ENCODE assay signal across 22 cellular contexts in genomic region chr2:44205169-44205568, GRCh38. TPM values are rescaled to one million over a fixed set of nuclear protein-coding genes. Genes with fewer than 3 reads are reported as not detected.
DNase-seq lines count a peak whose midpoint lies in the region; ATAC-seq, FAIRE-seq and TF ChIP-seq lines count a peak whose summit lies in the region.
"Had no signal": no experiment of that assay in that cellular context is flagged by ENCODE, and none has a peak within 500 bp of the region (broad histone marks: within the 10 kb centered on the region; RNA-seq: fewer than 3 reads in every experiment).

No MANE protein-coding gene starts in this region.

- no peak for TF ChIP-seq CTCF in activated CD8-positive, alpha-beta T cell treated with anti-CD3 and anti-CD28 coated beads for 36 hours (IDR thresholded peaks at IDR 0.05)
- TF ChIP-seq CTCF in GM12865 (IDR thresholded peaks at IDR 0.05; ENCODE audit: insufficient read depth, low read depth, low read length, missing control alignments) (no peak), GM12878 (IDR thresholded peaks at IDR 0.05 in 2 of 3, conservative IDR thresholded peaks at IDR 0.05 in 1 of 3; ENCODE audit: control insufficient read depth in 2 of 3, extremely low read depth in 1 of 3, insufficient read depth in 1 of 3, low read depth in 3 of 3, low read length in 3 of 3) (no peak), D721Med (IDR thresholded peaks at IDR 0.05; ENCODE audit: insufficient read depth, missing control alignments) (no peak)

- in situ Hi-C loops in GM12878 (cut with MboI): no loop called here

- H3K27ac ChIP-seq in GM12878 (ENCODE audit: control insufficient read depth, insufficient read depth): no peak overlapping the region
- H3K27ac ChIP-seq: A549; BLaER1 treated with 17β-estradiol and CSF1 and Interleukin-3, amounts not matched to agents 10 nM and 100 nM; body of pancreas; esophagus squamous epithelium had no signal

- H2AFZ ChIP-seq in GM12878 (ENCODE audit: control insufficient read depth, low read depth, low read length): no peak overlapping the region

- POLR2A ChIA-PET in activated CD8-positive, alpha-beta T cell treated with anti-CD3 and anti-CD28 coated beads for 36 hours (lab: Charles Lee): no interaction called here
- POLR2A ChIA-PET in activated CD8-positive, alpha-beta T cell treated with anti-CD3 and anti-CD28 coated beads, Interleukin-2, amount 10 ng/mL, durations not matched to agents 7 days and 5 days (lab: Charles Lee): no interaction called here
- POLR2A ChIA-PET in GM12878 (lab: Charles Lee): interaction anchor here (1.6 kb wide), 1 partner anchor 37 kb away, joined by 6 read pairs; the partner anchor contains the start of gene PPM1B
- POLR2A ChIA-PET in naive thymus-derived CD8-positive, alpha-beta T cell (lab: Charles Lee): no interaction called here

- no peak overlapping the region for H3K4me3 Mint-ChIP-seq in activated CD8-positive, alpha-beta T cell treated with anti-CD3 and anti-CD28 coated beads for 36 hours
- H3K4me3 Mint-ChIP-seq in activated CD8-positive, alpha-beta T cell treated with anti-CD3 and anti-CD28 coated beads, Interleukin-2, amount 10 ng/mL, durations not matched to agents 7 days and 5 days: no peak overlapping the region
- peak overlapping the region in 3 of 10 donors; percentile 14 to 44 (median 32) for H3K4me3 Mint-ChIP-seq in naive thymus-derived CD8-positive, alpha-beta T cell

- H3K4me1 Mint-ChIP-seq in activated CD8-positive, alpha-beta T cell treated with anti-CD3 and anti-CD28 coated beads for 36 hours (ENCODE audit: low read depth): peaks cover 43% of the 10 kb centered on the region
- H3K4me1 Mint-ChIP-seq in activated CD8-positive, alpha-beta T cell treated with anti-CD3 and anti-CD28 coated beads, Interleukin-2, amount 10 ng/mL, durations not matched to agents 7 days and 5 days (ENCODE audit: low read depth): peaks cover 8% of the 10 kb centered on the region
- H3K4me1 Mint-ChIP-seq in naive thymus-derived CD8-positive, alpha-beta T cell: peaks cover 16 to 58% (median 41%) of the 10 kb centered on the region in 4 donors

- DNase-seq in activated CD8-positive, alpha-beta T cell treated with anti-CD3 and anti-CD28 coated beads for 36 hours: no peak
- no peak for DNase-seq in activated CD8-positive, alpha-beta T cell treated with anti-CD3 and anti-CD28 coated beads, Interleukin-2, amount 10 ng/mL, durations not matched to agents 7 days and 5 days
- peak; percentile 5 for DNase-seq in GM12865 (ENCODE audit: low read depth)
- peak; percentile 26 for DNase-seq in GM12878 (ENCODE audit: low read depth, low spot score)
- DNase-seq in naive thymus-derived CD8-positive, alpha-beta T cell: no peak
- no peak for DNase-seq in D721Med (ENCODE audit: insufficient read length, low spot score)
- no peak for DNase-seq in Ammon's horn (ENCODE audit: low spot score)
- no peak for DNase-seq in GM12892 (ENCODE audit: insufficient read length)
- DNase-seq: activated CD4-positive, CD25-positive, alpha-beta regulatory T cell treated with anti-CD3 and anti-CD28 coated beads, Interleukin-2, amount 50 U/mL, for 72 hours; body of pancreas; effector memory CD4-positive, alpha-beta T cell; esophagus squamous epithelium; NCI-H1105; NCI-H2081; NCI-H345; right cardiac atrium; SIG-M5 had no signal

- H3K4me2 ChIP-seq in GM12878 (ENCODE audit: control insufficient read depth, insufficient read depth): no peak overlapping the region
- H3K4me2 ChIP-seq: A549; BLaER1 treated with 17β-estradiol and CSF1 and Interleukin-3, amounts not matched to agents 10 nM and 100 nM had no signal

- no peaks in the 10 kb centered on the region for H3K27me3 ChIP-seq in GM12878 (replicated peaks in 1 of 2; ENCODE audit: control insufficient read depth in 2 of 2, insufficient read depth in 2 of 2, low read length in 1 of 2)
- H3K27me3 ChIP-seq: BLaER1 treated with 17β-estradiol and CSF1 and Interleukin-3, amounts not matched to agents 10 nM and 100 nM; body of pancreas; esophagus squamous epithelium had no signal

- TF ChIP-seq EP300 in GM12878 (IDR thresholded peaks at IDR 0.05; ENCODE audit: borderline replicate concordance in 1 of 2, control insufficient read depth in 1 of 2, low read depth in 2 of 2, low read length in 2 of 2): no peak

- peak overlapping the region; percentile 69 for H3K27ac Mint-ChIP-seq in activated CD8-positive, alpha-beta T cell treated with anti-CD3 and anti-CD28 coated beads for 36 hours
- H3K27ac Mint-ChIP-seq in activated CD8-positive, alpha-beta T cell treated with anti-CD3 and anti-CD28 coated beads, Interleukin-2, amount 10 ng/mL, durations not matched to agents 7 days and 5 days: no peak overlapping the region
- H3K27ac Mint-ChIP-seq in naive thymus-derived CD8-positive, alpha-beta T cell: peak overlapping the region in 7 of 10 donors; percentile 2 to 57 (median 39)

- CTCF ChIA-PET in activated CD8-positive, alpha-beta T cell treated with anti-CD3 and anti-CD28 coated beads for 36 hours (lab: Charles Lee): interaction anchor here (0.9 kb wide), 1 partner anchor 13 kb away, joined by 3 read pairs; no protein-coding TSS in a partner anchor
- CTCF ChIA-PET in activated CD8-positive, alpha-beta T cell treated with anti-CD3 and anti-CD28 coated beads, Interleukin-2, amount 10 ng/mL, durations not matched to agents 7 days and 5 days (lab: Charles Lee): no interaction called here
- CTCF ChIA-PET in GM12878 (lab: Yijun Ruan, JAX): no interaction called here

- H3K4me3 ChIP-seq in GM12865 (ENCODE audit: low read depth, low read length) (no peak overlapping the region), GM12878 (peak overlapping the region; percentile 29; the same call in 1 of the 2 replicates)
- H3K4me3 ChIP-seq: A549; BLaER1 treated with 17β-estradiol and CSF1 and Interleukin-3, amounts not matched to agents 10 nM and 100 nM; body of pancreas; esophagus squamous epithelium had no signal

- no peak for TF ChIP-seq RAD21 in GM12878 (IDR thresholded peaks at IDR 0.05; ENCODE audit: insufficient read depth, low read depth, low read length)

- peaks cover 41% of the 10 kb centered on the region for H3K79me2 ChIP-seq in GM12878 (ENCODE audit: control insufficient read depth, insufficient read depth, low read length)

- H4K20me1 ChIP-seq in GM12878 (ENCODE audit: control insufficient read depth, insufficient read depth): no peaks in the 10 kb centered on the region

- H3K36me3 Mint-ChIP-seq in activated CD8-positive, alpha-beta T cell treated with anti-CD3 and anti-CD28 coated beads for 36 hours (ENCODE audit: low read depth): peaks cover 43% of the 10 kb centered on the region
- peaks cover 35% of the 10 kb centered on the region for H3K36me3 Mint-ChIP-seq in activated CD8-positive, alpha-beta T cell treated with anti-CD3 and anti-CD28 coated beads, Interleukin-2, amount 10 ng/mL, durations not matched to agents 7 days and 5 days (ENCODE audit: low read depth)
- peaks cover 24 to 66% (median 45%) of the 10 kb centered on the region in 3 donors for H3K36me3 Mint-ChIP-seq in naive thymus-derived CD8-positive, alpha-beta T cell

- SMC1A ChIA-PET in GM12878 (lab: Charles Lee; ENCODE audit: uncharacterized antibody, unreplicated experiment): interaction anchor here (1.0 to 4.0 kb wide), 5 partner anchors 9 to 33 kb away, joined by 3 to 23 read pairs (median 10); no protein-coding TSS in a partner anchor

- H3K9ac ChIP-seq in GM12878 (ENCODE audit: control insufficient read depth, insufficient read depth, low read length): no peak overlapping the region
- H3K9ac ChIP-seq: BLaER1 treated with 17β-estradiol and CSF1 and Interleukin-3, amounts not matched to agents 10 nM and 100 nM had no signal

- H3K27me3 Mint-ChIP-seq in activated CD8-positive, alpha-beta T cell treated with anti-CD3 and anti-CD28 coated beads for 36 hours: no peaks in the 10 kb centered on the region
- H3K27me3 Mint-ChIP-seq in activated CD8-positive, alpha-beta T cell treated with anti-CD3 and anti-CD28 coated beads, Interleukin-2, amount 10 ng/mL, durations not matched to agents 7 days and 5 days (ENCODE audit: low read depth): no peaks in the 10 kb centered on the region
- no peaks in the 10 kb centered on the region for H3K27me3 Mint-ChIP-seq in naive thymus-derived CD8-positive, alpha-beta T cell

- RAD21 ChIA-PET in GM12878 (lab: Charles Lee; ENCODE audit: unreplicated experiment): interaction anchor here (0.7 to 0.9 kb wide), 2 partner anchors 37 to 114 kb away, joined by 3 read pairs; no protein-coding TSS in a partner anchor

- WGBS in GM12878 (ENCODE audit: insufficient coverage, insufficient replicate concordance, low lambda C conversion rate, missing lambda C conversion rate): 0% methylated on average over 1 of the region's 1 CpG

- H3K4me1 ChIP-seq in GM12878 (ENCODE audit: control insufficient read depth, insufficient read depth, low read length): no peaks in the 10 kb centered on the region

- ATAC-seq in activated CD8-positive, alpha-beta T cell treated with anti-CD3 and anti-CD28 coated beads for 36 hours: no peak
- ATAC-seq in activated CD8-positive, alpha-beta T cell treated with anti-CD3 and anti-CD28 coated beads, Interleukin-2, amount 10 ng/mL, durations not matched to agents 7 days and 5 days: no peak
- peak; percentile 74 for ATAC-seq in GM12878
- ATAC-seq in naive thymus-derived CD8-positive, alpha-beta T cell: no peak
- ATAC-seq: A549, body of pancreas, Panc1, right cardiac atrium had no signal

- H3K9me3 ChIP-seq in GM12878 (replicated peaks; ENCODE audit: control insufficient read depth, insufficient read depth, low read length): peaks cover 3% of the 10 kb centered on the region; the same call in 2 of the 3 replicates
- H3K9me3 ChIP-seq: body of pancreas had no signal

- TF ChIP-seq POLR2A in GM12878 (IDR thresholded peaks at IDR 0.05; ENCODE audit: low read depth, low read length) (no peak), GM12892 (IDR thresholded peaks at IDR 0.05; ENCODE audit: low read depth, low read length) (no peak)

- intact Hi-C loops in activated CD8-positive, alpha-beta T cell treated with anti-CD3 and anti-CD28 coated beads for 36 hours (cut with micrococcal nuclease): no loop called here
- intact Hi-C loops in GM12878 (cut with micrococcal nuclease; ENCODE audit: unreplicated experiment): no loop called here

- peaks cover 0 to 18% of the 10 kb centered on the region in 2 experiments; a peak in 2 of 4 replicates for H3K36me3 ChIP-seq in GM12878 (ENCODE audit: control insufficient read depth in 2 of 2, insufficient read depth in 2 of 2, low read length in 1 of 2)

- BruUV-seq in GM12878 (replicated peaks; lab: Mats Ljungman, UMichigan): no TSS peak

- FAIRE-seq in GM12878 (lab: Jason Lieb, UNC): peak; percentile 62
- FAIRE-seq in D721Med (lab: Jason Lieb, UNC): no peak
- no peak for FAIRE-seq in GM12892 (lab: Jason Lieb, UNC)
- FAIRE-seq: A549, colon, GM18507 had no signal

- H3K9me3 Mint-ChIP-seq in activated CD8-positive, alpha-beta T cell treated with anti-CD3 and anti-CD28 coated beads for 36 hours: peaks cover 5% of the 10 kb centered on the region
- peaks cover 13% of the 10 kb centered on the region for H3K9me3 Mint-ChIP-seq in activated CD8-positive, alpha-beta T cell treated with anti-CD3 and anti-CD28 coated beads, Interleukin-2, amount 10 ng/mL, durations not matched to agents 7 days and 5 days (ENCODE audit: insufficient read depth)
- H3K9me3 Mint-ChIP-seq in naive thymus-derived CD8-positive, alpha-beta T cell: peaks cover 0 to 6% (median 0%) of the 10 kb centered on the region in 9 donors

RNA-seq across cellular contexts. Expression of gene PPM1B, which starts 36.5 kb away (rescaled TPM):
- total RNA-seq in activated CD8-positive, alpha-beta T cell treated with anti-CD3 and anti-CD28 coated beads for 36 hours: 10 to 100 TPM; 37.1 to 40.7 TPM
- total RNA-seq in activated CD8-positive, alpha-beta T cell treated with anti-CD3 and anti-CD28 coated beads, Interleukin-2, amount 10 ng/mL, durations not matched to agents 7 days and 5 days: 10 to 100 TPM; 48.6 to 50.3 TPM
- 131 and 134 TPM in 2 replicates for total RNA-seq in GM12878 (2013; cell fraction: nucleolus; rRNA removed)
- total RNA-seq in GM12878 (2014; rRNA removed): 16.3 and 21.9 TPM in 2 replicates
- total RNA-seq in GM12878 (2014; rRNA removed; fragmentation: Illumina TruSeq; extraction: Trizol): 39.8 and 40.2 TPM in 2 replicates
- total RNA-seq in GM12878 (2021): 31.1 and 33.2 TPM in 2 replicates
- 18.4 TPM for polyA plus RNA-seq in GM12878 (2011; ENCODE audit: low read depth)
- 53.4 and 82.6 TPM in 2 replicates for polyA plus RNA-seq in GM12878 (2011; rRNA removed)
- polyA plus RNA-seq in GM12878 (2011; cell fraction: cytosol; rRNA removed): 15.7 and 18.1 TPM in 2 replicates
- 13.9 and 16.1 TPM in 2 replicates for polyA plus RNA-seq in GM12878 (2011; cell fraction: nucleus; rRNA removed)
- polyA plus RNA-seq in GM12878 (2012): 21.0 and 23.6 TPM in 2 replicates
- 36.3 and 50.2 TPM in 2 replicates for polyA plus RNA-seq in GM12878 (2014; fragmentation: Illumina TruSeq; extraction: Trizol)
- polyA plus RNA-seq in GM12878 (2014; fragmentation: Nextera tagmentation; extraction: Ambion mirVana): 10 to 100 TPM; 12.5 to 22.3 TPM
- 22.6 and 27.5 TPM in 2 replicates for polyA plus RNA-seq in GM12878 (2014; rRNA removed)
- 10 to 100 TPM; 37.0 to 42.1 TPM for polyA plus RNA-seq in GM12878 (2016; fragmentation: Nextera tagmentation; extraction: Ambion mirVana)
- polyA minus RNA-seq in GM12878 (2011; rRNA and poly(A)+ RNA removed): 60.8 and 94.6 TPM in 2 replicates
- polyA minus RNA-seq in GM12878 (2011; cell fraction: cytosol; rRNA and poly(A)+ RNA removed): 27.3 and 31.1 TPM in 2 replicates
- polyA minus RNA-seq in GM12878 (2011; cell fraction: nucleus; rRNA and poly(A)+ RNA removed): 20.7 and 28.8 TPM in 2 replicates
- total RNA-seq in naive thymus-derived CD8-positive, alpha-beta T cell: 10 to 100 TPM; 76.7 to 88.0 TPM
- 10 to 100 TPM; 43.3 to 54.5 (median 51.2) TPM for polyA plus RNA-seq in naive thymus-derived CD8-positive, alpha-beta T cell
- polyA plus RNA-seq in GM12892 (2012; ENCODE audit: missing spikeins): 28.0 TPM

Comparison
In these comparisons a context has a peak if more than half of its experiments do, and no peak if none do; other contexts are left out.
1. DNase-seq: peak in GM12865 (single experiment) and GM12878 (single experiment); none in activated CD8-positive, alpha-beta T cell treated with anti-CD3 and anti-CD28 coated beads for 36 hours (single experiment), activated CD8-positive, alpha-beta T cell treated with anti-CD3 and anti-CD28 coated beads, Interleukin-2, amount 10 ng/mL, durations not matched to agents 7 days and 5 days (single experiment), naive thymus-derived CD8-positive, alpha-beta T cell (0 of 10), D721Med (single experiment), Ammon's horn (single experiment) and GM12892 (single experiment).